Comparison of ENCODE assay signal across 6 cellular contexts in genomic region chr7:49320083-49320482, GRCh38.
"Had no signal": no experiment of that assay in that cellular context is flagged by ENCODE, and none has a peak within 500 bp of the region (broad histone marks: within the 10 kb centered on the region; RNA-seq: fewer than 3 reads in every experiment).

No MANE protein-coding gene starts in this region.

- ATAC-seq: HepG2, K562 had no signal

- DNase-seq: IMR-90, KBM-7, KG1 had no signal

- H3K4me3 ChIP-seq: K562 had no signal

- H3K27ac ChIP-seq: HL-60 had no signal
